In the genomic region with DNA sequence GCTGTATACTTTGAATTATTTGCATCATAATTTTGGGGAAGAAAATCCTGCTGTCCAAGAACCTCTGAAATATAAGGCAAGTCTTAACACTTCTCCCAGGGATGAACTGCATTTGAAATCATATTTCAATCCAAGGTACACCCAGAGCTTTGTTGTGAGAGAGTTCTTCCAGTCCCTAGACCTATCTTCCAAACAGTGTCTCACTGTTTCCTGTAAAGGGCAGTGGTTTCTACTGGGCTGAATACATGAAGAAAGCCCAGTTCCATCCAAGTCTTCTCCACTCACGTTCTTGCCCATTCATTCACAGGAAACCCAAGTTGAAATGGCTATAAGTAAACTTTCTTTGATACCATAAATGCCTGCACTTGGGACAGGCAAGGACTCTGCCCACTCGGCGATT, we compare ENCODE assay signal across 19 cellular contexts.
DNase-seq lines count a peak whose midpoint lies in the region; ATAC-seq and TF ChIP-seq lines count a peak whose summit lies in the region.
"Had no signal": no experiment of that assay in that cellular context is flagged by ENCODE, and none has a peak within 500 bp of the region (broad histone marks: within the 10 kb centered on the region; RNA-seq: fewer than 3 reads in every experiment).

No MANE protein-coding gene starts in this region.

- no peaks in the 10 kb centered on the region for H3K9me2 ChIP-seq in SU-DHL-6 (replicated peaks; ENCODE audit: insufficient read depth, low read length)

- peak; percentile 5 for ATAC-seq in HG02970 (IDR thresholded peaks at IDR 0.05; ENCODE audit: low FRiP score, unreplicated experiment)
- ATAC-seq in stimulated activated memory B cell treated with anti-CD40 and anti-IgM and Interleukin-4, amounts not matched to agents 10 μg/mL and 1 μg/mL and 100 μg/mL, for 72 hours = no peak
- ATAC-seq: CD8-positive, alpha-beta T cell had no signal

- H3K27me3 Mint-ChIP-seq in activated CD4-positive, alpha-beta T cell treated with anti-CD3 and anti-CD28 coated beads, Interleukin-2, amount 10 ng/mL, durations not matched to agents 24 days and 14 days = peaks cover under 1% of the 10 kb centered on the region
- no peaks in the 10 kb centered on the region for H3K27me3 Mint-ChIP-seq in activated CD4-positive, alpha-beta T cell treated with anti-CD3 and anti-CD28 coated beads, Interleukin-2, amount 10 ng/mL, durations not matched to agents 7 days and 5 days
- H3K27me3 Mint-ChIP-seq in stimulated activated memory B cell treated with anti-CD40 and anti-IgM and Interleukin-4, amounts not matched to agents 10 μg/mL and 1 μg/mL and 100 μg/mL, for 72 hours = no peaks in the 10 kb centered on the region

- peak overlapping the region; percentile 94 for H3K27ac ChIP-seq in SU-DHL-6 (ENCODE audit: low read depth, low read length)
- H3K27ac ChIP-seq: neutrophil, tibial nerve had no signal

- POLR2A ChIA-PET in activated CD4-positive, alpha-beta T cell treated with anti-CD3 and anti-CD28 coated beads, Interleukin-2, amount 10 ng/mL, durations not matched to agents 7 days and 5 days (lab: Charles Lee) = interaction anchor here (0.6 kb wide), 1 partner anchor 169 kb away, joined by 4 read pairs; no protein-coding TSS in a partner anchor

- peaks cover 52% of the 10 kb centered on the region for H3F3A ChIP-seq in SU-DHL-6 (ENCODE audit: insufficient read depth)

- peak overlapping the region; percentile 42 for H2AFZ ChIP-seq in SU-DHL-6 (ENCODE audit: low read depth, low read length, severe bottlenecking)

- H3K27me3 ChIP-seq in SU-DHL-6 (ENCODE audit: low read length) = no peaks in the 10 kb centered on the region
- H3K27me3 ChIP-seq: neutrophil, tibial nerve had no signal

- no peaks in the 10 kb centered on the region for H3K9me3 ChIP-seq in SU-DHL-6 (ENCODE audit: insufficient read depth, low read length)
- H3K9me3 ChIP-seq: neutrophil, tibial nerve had no signal

- CTCF ChIA-PET in activated CD4-positive, alpha-beta T cell treated with anti-CD3 and anti-CD28 coated beads, Interleukin-2, amount 10 ng/mL, durations not matched to agents 7 days and 5 days (lab: Charles Lee) = no interaction called here

- H3K9me3 Mint-ChIP-seq in activated CD4-positive, alpha-beta T cell treated with anti-CD3 and anti-CD28 coated beads, Interleukin-2, amount 10 ng/mL, durations not matched to agents 24 days and 14 days = peaks cover 6% of the 10 kb centered on the region
- peaks cover 2% of the 10 kb centered on the region for H3K9me3 Mint-ChIP-seq in activated CD4-positive, alpha-beta T cell treated with anti-CD3 and anti-CD28 coated beads, Interleukin-2, amount 10 ng/mL, durations not matched to agents 7 days and 5 days
- H3K9me3 Mint-ChIP-seq in stimulated activated memory B cell treated with anti-CD40 and anti-IgM and Interleukin-4, amounts not matched to agents 10 μg/mL and 1 μg/mL and 100 μg/mL, for 72 hours = peaks cover 8% of the 10 kb centered on the region
- H3K9me3 Mint-ChIP-seq: activated naive CD4-positive, alpha-beta T cell treated with anti-CD3 and anti-CD28 coated beads, Interleukin-2, amount 10 ng/mL, durations not matched to agents 7 days and 5 days; CD8-positive, alpha-beta T cell had no signal

- H4K20me1 ChIP-seq in SU-DHL-6 (ENCODE audit: low read depth, low read length) = no peaks in the 10 kb centered on the region

- no peak for TF ChIP-seq CTCF in SU-DHL-6 (IDR thresholded peaks at IDR 0.05; ENCODE audit: insufficient read depth, low read length, poor library complexity, severe bottlenecking)

- peak overlapping the region; percentile 41; the same call in 1 of the 2 replicates for H3K9ac ChIP-seq in SU-DHL-6 (ENCODE audit: low read length)

- H3K36me3 ChIP-seq in SU-DHL-6 (ENCODE audit: low read length) = no peaks in the 10 kb centered on the region
- H3K36me3 ChIP-seq: neutrophil, tibial nerve had no signal

- peaks cover 24% of the 10 kb centered on the region for H3K4me1 Mint-ChIP-seq in activated CD4-positive, alpha-beta T cell treated with anti-CD3 and anti-CD28 coated beads, Interleukin-2, amount 10 ng/mL, durations not matched to agents 24 days and 14 days
- H3K4me1 Mint-ChIP-seq in activated CD4-positive, alpha-beta T cell treated with anti-CD3 and anti-CD28 coated beads, Interleukin-2, amount 10 ng/mL, durations not matched to agents 7 days and 5 days = peaks cover 20% of the 10 kb centered on the region
- peaks cover 55% of the 10 kb centered on the region for H3K4me1 Mint-ChIP-seq in stimulated activated memory B cell treated with anti-CD40 and anti-IgM and Interleukin-4, amounts not matched to agents 10 μg/mL and 1 μg/mL and 100 μg/mL, for 72 hours

- peak overlapping the region; percentile 6 for H3K4me3 ChIP-seq in SU-DHL-6 (ENCODE audit: insufficient read depth, low read length, poor library complexity, severe bottlenecking)
- H3K4me3 ChIP-seq: tibial nerve had no signal

- peak overlapping the region; percentile 61 for H3K4me2 ChIP-seq in SU-DHL-6 (ENCODE audit: low read depth, low read length, poor library complexity, severe bottlenecking)

- no peaks in the 10 kb centered on the region for H3K36me3 Mint-ChIP-seq in activated CD4-positive, alpha-beta T cell treated with anti-CD3 and anti-CD28 coated beads, Interleukin-2, amount 10 ng/mL, durations not matched to agents 24 days and 14 days (ENCODE audit: low read depth)
- H3K36me3 Mint-ChIP-seq in activated CD4-positive, alpha-beta T cell treated with anti-CD3 and anti-CD28 coated beads, Interleukin-2, amount 10 ng/mL, durations not matched to agents 7 days and 5 days (ENCODE audit: low read depth) = no peaks in the 10 kb centered on the region
- H3K36me3 Mint-ChIP-seq in stimulated activated memory B cell treated with anti-CD40 and anti-IgM and Interleukin-4, amounts not matched to agents 10 μg/mL and 1 μg/mL and 100 μg/mL, for 72 hours = peaks cover 2% of the 10 kb centered on the region
- H3K36me3 Mint-ChIP-seq: activated naive CD4-positive, alpha-beta T cell treated with anti-CD3 and anti-CD28 coated beads, Interleukin-2, amount 10 ng/mL, durations not matched to agents 7 days and 5 days; CD8-positive, alpha-beta T cell had no signal

- no peaks in the 10 kb centered on the region for H3K79me2 ChIP-seq in SU-DHL-6 (ENCODE audit: insufficient read depth, low read length)

- no peak overlapping the region for H3K4me3 Mint-ChIP-seq in activated CD4-positive, alpha-beta T cell treated with anti-CD3 and anti-CD28 coated beads, Interleukin-2, amount 10 ng/mL, durations not matched to agents 24 days and 14 days
- no peak overlapping the region for H3K4me3 Mint-ChIP-seq in activated CD4-positive, alpha-beta T cell treated with anti-CD3 and anti-CD28 coated beads, Interleukin-2, amount 10 ng/mL, durations not matched to agents 7 days and 5 days
- H3K4me3 Mint-ChIP-seq in stimulated activated memory B cell treated with anti-CD40 and anti-IgM and Interleukin-4, amounts not matched to agents 10 μg/mL and 1 μg/mL and 100 μg/mL, for 72 hours = peak overlapping the region; percentile 7
- H3K4me3 Mint-ChIP-seq: activated naive CD4-positive, alpha-beta T cell treated with anti-CD3 and anti-CD28 coated beads, Interleukin-2, amount 10 ng/mL, durations not matched to agents 7 days and 5 days; CD8-positive, alpha-beta T cell had no signal

- intact Hi-C loops in activated CD4-positive, alpha-beta T cell treated with anti-CD3 and anti-CD28 coated beads, Interleukin-2, amount 10 ng/mL, durations not matched to agents 24 days and 14 days (cut with micrococcal nuclease) = no loop called here

- H3K27ac Mint-ChIP-seq in activated CD4-positive, alpha-beta T cell treated with anti-CD3 and anti-CD28 coated beads, Interleukin-2, amount 10 ng/mL, durations not matched to agents 24 days and 14 days = peak overlapping the region; percentile 50
- H3K27ac Mint-ChIP-seq in activated CD4-positive, alpha-beta T cell treated with anti-CD3 and anti-CD28 coated beads, Interleukin-2, amount 10 ng/mL, durations not matched to agents 7 days and 5 days = no peak overlapping the region
- H3K27ac Mint-ChIP-seq in stimulated activated memory B cell treated with anti-CD40 and anti-IgM and Interleukin-4, amounts not matched to agents 10 μg/mL and 1 μg/mL and 100 μg/mL, for 72 hours = peak overlapping the region; percentile 99
- H3K27ac Mint-ChIP-seq: activated naive CD4-positive, alpha-beta T cell treated with anti-CD3 and anti-CD28 coated beads, Interleukin-2, amount 10 ng/mL, durations not matched to agents 7 days and 5 days; CD8-positive, alpha-beta T cell had no signal

- DNase-seq in activated CD4-positive, alpha-beta T cell treated with anti-CD3 and anti-CD28 coated beads, Interleukin-2, amount 10 ng/mL, durations not matched to agents 24 days and 14 days = no peak
- no peak for DNase-seq in activated CD4-positive, alpha-beta T cell treated with anti-CD3 and anti-CD28 coated beads, Interleukin-2, amount 10 ng/mL, durations not matched to agents 7 days and 5 days
- DNase-seq in anterior cingulate cortex (lab: John Stamatoyannopoulos, UW) = no peak
- no peak for DNase-seq in GF-D8 (lab: John Stamatoyannopoulos, UW)
- no peak for DNase-seq in NCI-H748 (lab: John Stamatoyannopoulos, UW; ENCODE audit: unreplicated experiment)
- DNase-seq: activated CD4-positive, CD25-positive, alpha-beta regulatory T cell treated with anti-CD3 and anti-CD28 coated beads, Interleukin-2, amount 50 U/mL, for 72 hours; activated naive CD4-positive, alpha-beta T cell treated with anti-CD3 and anti-CD28 coated beads, Interleukin-2, amount 10 ng/mL, durations not matched to agents 7 days and 5 days; CD8-positive, alpha-beta T cell; effector memory CD4-positive, alpha-beta T cell; kidney; midbrain; NCI-H2029; NCI-H526 treated with DMSO at 0.1 percent for 48 hours; stimulated activated CD4-positive, alpha-beta T cell treated with anti-CD3 and anti-CD28 coated beads, Interleukin-2, amount 100 ng/mL, for 24 hours had no signal
